Comparison of ENCODE assay signal across 24 cellular contexts in genomic region chr3:77065750-77066149, GRCh38. TPM values are rescaled to one million over a fixed set of nuclear protein-coding genes. Genes with fewer than 3 reads are reported as not detected.
"Had no signal": no experiment of that assay in that cellular context is flagged by ENCODE, and none has a peak within 500 bp of the region (broad histone marks: within the 10 kb centered on the region; RNA-seq: fewer than 3 reads in every experiment).

No MANE protein-coding gene starts in this region.

- H3K36me3 Mint-ChIP-seq: naive thymus-derived CD4-positive, alpha-beta T cell; stimulated activated effector memory CD8-positive, alpha-beta T cell treated with anti-CD3 and anti-CD28 coated beads, Interleukin-12 subunit alpha, Interleukin-12 subunit beta, amount 100 ng/mL, for 72 hours; type B pancreatic cell had no signal

- H3K4me1 ChIP-seq: left ventricle myocardium inferior, prostate gland, sigmoid colon, spleen, tibial nerve, vagina had no signal

- H3K4me3 Mint-ChIP-seq: naive thymus-derived CD4-positive, alpha-beta T cell; natural killer cell treated with Interleukin-12 subunit alpha and Interleukin-12 subunit beta and Interleukin-15 and Interleukin-18, amount 100 ng/mL, for 72 hours; stimulated activated effector memory CD8-positive, alpha-beta T cell treated with anti-CD3 and anti-CD28 coated beads, Interleukin-12 subunit alpha, Interleukin-12 subunit beta, amount 100 ng/mL, for 72 hours; stimulated activated naive CD8-positive, alpha-beta T cell treated with anti-CD3 and anti-CD28 coated beads, Interleukin-15, amount 100 ng/mL, for 72 hours; type B pancreatic cell had no signal

- H3K27ac ChIP-seq: hepatocyte, left ventricle myocardium inferior, ovary, prostate gland, sigmoid colon, spleen, tibial nerve, vagina had no signal

- H3K9me3 ChIP-seq: ovary, prostate gland, vagina had no signal

- H3K4me1 Mint-ChIP-seq: naive thymus-derived CD4-positive, alpha-beta T cell; stimulated activated effector memory CD8-positive, alpha-beta T cell treated with anti-CD3 and anti-CD28 coated beads, Interleukin-12 subunit alpha, Interleukin-12 subunit beta, amount 100 ng/mL, for 72 hours; stimulated activated naive CD8-positive, alpha-beta T cell treated with anti-CD3 and anti-CD28 coated beads, Interleukin-15, amount 100 ng/mL, for 72 hours had no signal

- H3K36me3 ChIP-seq: left ventricle myocardium inferior, ovary, prostate gland, sigmoid colon, spleen, tibial nerve, vagina had no signal

- H3K27ac Mint-ChIP-seq: naive thymus-derived CD4-positive, alpha-beta T cell; natural killer cell treated with Interleukin-12 subunit alpha and Interleukin-12 subunit beta and Interleukin-15 and Interleukin-18, amount 100 ng/mL, for 72 hours; stimulated activated effector memory CD8-positive, alpha-beta T cell treated with anti-CD3 and anti-CD28 coated beads, Interleukin-12 subunit alpha, Interleukin-12 subunit beta, amount 100 ng/mL, for 72 hours; stimulated activated naive CD8-positive, alpha-beta T cell treated with anti-CD3 and anti-CD28 coated beads, Interleukin-15, amount 100 ng/mL, for 72 hours; type B pancreatic cell had no signal

- DNase-seq: islet precursor cell; left ventricle myocardium inferior; mesendoderm; midbrain; mucosa of descending colon; naive thymus-derived CD4-positive, alpha-beta T cell; ovary; retina; right cardiac atrium; sigmoid colon; small intestine; spleen; stimulated activated CD4-positive, alpha-beta T cell treated with anti-CD3 and anti-CD28 coated beads, Interleukin-4, amount 100 ng/mL, for 24 hours; stimulated activated naive CD4-positive, alpha-beta T cell; stimulated activated naive CD8-positive, alpha-beta T cell treated with anti-CD3 and anti-CD28 coated beads, Interleukin-15, amount 100 ng/mL, for 72 hours had no signal

- H3K27me3 Mint-ChIP-seq: naive thymus-derived CD4-positive, alpha-beta T cell; natural killer cell treated with Interleukin-12 subunit alpha and Interleukin-12 subunit beta and Interleukin-15 and Interleukin-18, amount 100 ng/mL, for 72 hours; stimulated activated naive CD8-positive, alpha-beta T cell treated with anti-CD3 and anti-CD28 coated beads, Interleukin-15, amount 100 ng/mL, for 72 hours; type B pancreatic cell had no signal

- ATAC-seq: mucosa of descending colon; naive thymus-derived CD4-positive, alpha-beta T cell; natural killer cell treated with Interleukin-12 subunit alpha and Interleukin-12 subunit beta and Interleukin-15 and Interleukin-18, amount 100 ng/mL, for 72 hours; right cardiac atrium; stimulated activated effector memory CD8-positive, alpha-beta T cell treated with anti-CD3 and anti-CD28 coated beads, Interleukin-12 subunit alpha, Interleukin-12 subunit beta, amount 100 ng/mL, for 72 hours; stimulated activated naive CD8-positive, alpha-beta T cell treated with anti-CD3 and anti-CD28 coated beads, Interleukin-15, amount 100 ng/mL, for 72 hours had no signal

- H3K4me2 ChIP-seq: hepatocyte had no signal

- H3K27me3 ChIP-seq: hepatocyte, ovary, sigmoid colon, spleen, tibial nerve, vagina had no signal

- H3K4me3 ChIP-seq: hepatocyte, left ventricle myocardium inferior, lung, mucosa of descending colon, ovary, prostate gland, sigmoid colon, spleen, tibial nerve, vagina had no signal

- H2AFZ ChIP-seq: hepatocyte had no signal

RNA-seq across cellular contexts. Expression of gene ROBO2, which starts 25.9 kb away (rescaled TPM):
- total RNA-seq: myocyte; naive thymus-derived CD4-positive, alpha-beta T cell; natural killer cell treated with Interleukin-12 subunit alpha and Interleukin-12 subunit beta and Interleukin-15 and Interleukin-18, amount 100 ng/mL, for 72 hours had no signal
- polyA plus RNA-seq: naive thymus-derived CD4-positive, alpha-beta T cell had no signal
